Comparison of ENCODE assay signal across 25 cellular contexts in genomic region chr19:50490991-50491472, GRCh38. TPM values are rescaled to one million over a fixed set of nuclear protein-coding genes. Genes with fewer than 3 reads are reported as not detected.
DNase-seq lines count a peak whose midpoint lies in the region; ATAC-seq lines count a peak whose summit lies in the region.
"Had no signal": no experiment of that assay in that cellular context is flagged by ENCODE, and none has a peak within 500 bp of the region (broad histone marks: within the 10 kb centered on the region; RNA-seq: fewer than 3 reads in every experiment).

No MANE protein-coding gene starts in this region.

- intact Hi-C loops in posterior vena cava (cut with DNase I): no loop called here

- no peaks in the 10 kb centered on the region for H4K20me1 ChIP-seq in BLaER1 treated with 17β-estradiol and CSF1 and Interleukin-3, amounts not matched to agents 10 nM and 100 nM

- peak; percentile 95 to 97 for DNase-seq in SJCRH30
- peak; percentile 54 for DNase-seq in posterior vena cava (ENCODE audit: low spot score)
- DNase-seq in Kasumi-1 (lab: John Stamatoyannopoulos, UW): no peak
- DNase-seq: activated CD4-positive, CD25-positive, alpha-beta regulatory T cell; activated CD8-positive, alpha-beta T cell treated with anti-CD3 and anti-CD28 coated beads, Interleukin-2, amount 10 ng/mL, durations not matched to agents 7 days and 5 days; activated naive CD8-positive, alpha-beta T cell treated with anti-CD3 and anti-CD28 coated beads for 36 hours; activated T-cell treated with anti-CD3 and anti-CD28 coated beads, Interleukin-2, amount 50 U/mL, for 48 hours; CD4-positive, alpha-beta T cell; HCEC 1CT; lower lobe of right lung; MG63; NCI-H146; NCI-H82; PC-3; stimulated activated CD8-positive, alpha-beta memory T cell treated with anti-CD3 and anti-CD28 coated beads, Interleukin-4, amount 100 ng/mL, for 48 hours; T1000 had no signal

- peak overlapping the region in 9 of 11 experiments; percentile 77 to 93 (median 85); a peak in 14 of 22 replicates for H3K4me2 ChIP-seq in BLaER1 treated with 17β-estradiol and CSF1 and Interleukin-3, amounts not matched to agents 10 nM and 100 nM

- ATAC-seq in GM18873 (IDR thresholded peaks at IDR 0.05; ENCODE audit: low FRiP score, unreplicated experiment) (no peak), HG03439 (IDR thresholded peaks at IDR 0.05; ENCODE audit: unreplicated experiment) (no peak), GM18498 (IDR thresholded peaks at IDR 0.05; ENCODE audit: unreplicated experiment) (no peak)
- ATAC-seq: activated CD8-positive, alpha-beta T cell treated with anti-CD3 and anti-CD28 coated beads, Interleukin-2, amount 10 ng/mL, durations not matched to agents 7 days and 5 days; lower lobe of right lung; PC-3 had no signal

- peak overlapping the region in 1 of 11 experiments; percentile 34; a peak in 2 of 22 replicates for H3K27ac ChIP-seq in BLaER1 treated with 17β-estradiol and CSF1 and Interleukin-3, amounts not matched to agents 10 nM and 100 nM
- H3K27ac ChIP-seq in SJCRH30: peak overlapping the region; percentile 86
- H3K27ac ChIP-seq: esophagus muscularis mucosa, lower lobe of right lung had no signal

- H3K27me3 ChIP-seq in BLaER1 treated with 17β-estradiol and CSF1 and Interleukin-3, amounts not matched to agents 10 nM and 100 nM: peaks cover 0 to 14% (median 0%) of the 10 kb centered on the region in 11 experiments; a peak in 3 of 22 replicates
- H3K27me3 ChIP-seq in SJCRH30: no peaks in the 10 kb centered on the region
- peaks cover 87% of the 10 kb centered on the region for H3K27me3 ChIP-seq in iPS-15b (ENCODE audit: control insufficient read depth, insufficient read depth, low read length)

- H3K36me3 ChIP-seq in BLaER1 treated with 17β-estradiol and CSF1 and Interleukin-3, amounts not matched to agents 10 nM and 100 nM: no peaks in the 10 kb centered on the region
- H3K36me3 ChIP-seq in SJCRH30 (peaks cover 19% of the 10 kb centered on the region), iPS-15b (ENCODE audit: control insufficient read depth, insufficient read depth, low read length) (no peaks in the 10 kb centered on the region)
- H3K36me3 ChIP-seq: lower lobe of right lung, MG63 had no signal

- H3K9me3 ChIP-seq in BLaER1 treated with 17β-estradiol and CSF1 and Interleukin-3, amounts not matched to agents 10 nM and 100 nM (replicated peaks in 1 of 11): peaks cover 11 to 16% (median 15%) of the 10 kb centered on the region in 11 experiments; a peak in 20 of 22 replicates
- no peaks in the 10 kb centered on the region for H3K9me3 ChIP-seq in SJCRH30 (replicated peaks)
- peaks cover 8% of the 10 kb centered on the region for H3K9me3 ChIP-seq in iPS-15b (ENCODE audit: control insufficient read depth, insufficient read depth, low read length)
- H3K9me3 ChIP-seq: esophagus muscularis mucosa, lower lobe of right lung had no signal

- H3K9ac ChIP-seq in BLaER1 treated with 17β-estradiol and CSF1 and Interleukin-3, amounts not matched to agents 10 nM and 100 nM: no peak overlapping the region
- no peak overlapping the region for H3K9ac ChIP-seq in iPS-15b (ENCODE audit: low read depth, low read length)

- no peak overlapping the region for H3K4me3 ChIP-seq in BLaER1 treated with 17β-estradiol and CSF1 and Interleukin-3, amounts not matched to agents 10 nM and 100 nM
- peak overlapping the region; percentile 44 for H3K4me3 ChIP-seq in SJCRH30
- H3K4me3 ChIP-seq in iPS-15b (ENCODE audit: low read depth, low read length): peak overlapping the region; percentile 18
- H3K4me3 ChIP-seq: esophagus muscularis mucosa, lower lobe of right lung, MG63 had no signal

- peaks cover 36 to 68% (median 58%) of the 10 kb centered on the region in 10 experiments for H3K4me1 ChIP-seq in BLaER1 treated with 17β-estradiol and CSF1 and Interleukin-3, amounts not matched to agents 10 nM and 100 nM
- H3K4me1 ChIP-seq in SJCRH30 (peaks cover 29% of the 10 kb centered on the region), iPS-15b (ENCODE audit: control insufficient read depth, insufficient read depth, low read length) (peaks cover 3% of the 10 kb centered on the region)

RNA-seq across cellular contexts. Expression of gene GARIN5A, which starts 14.4 kb away (rescaled TPM):
- total RNA-seq in SJCRH30 (2014; rRNA removed; shearing (Covaris generic)): 0.89 and 1.2 TPM in 2 replicates
- total RNA-seq in posterior vena cava: not detected
- total RNA-seq: glomerular endothelial cell had no signal

RNA-seq across cellular contexts. Expression of gene EMC10, which starts 14.7 kb away (rescaled TPM):
- total RNA-seq in SJCRH30 (2014; rRNA removed; shearing (Covaris generic)): 52.7 and 56.3 TPM in 2 replicates
- 10 to 100 TPM; 60.2 to 87.6 TPM for total RNA-seq in posterior vena cava

RNA-seq across cellular contexts. Expression of gene JOSD2, which starts 20.0 kb away (rescaled TPM):
- total RNA-seq in SJCRH30 (2014; rRNA removed; shearing (Covaris generic)): 17.7 and 23.8 TPM in 2 replicates
- total RNA-seq in posterior vena cava: 10 to 100 TPM; 27.5 to 31.7 TPM

RNA-seq across cellular contexts. Expression of gene ASPDH, which starts 22.7 kb away (rescaled TPM):
- not detected in 2 replicates for total RNA-seq in SJCRH30 (2014; rRNA removed; shearing (Covaris generic))
- not detected for total RNA-seq in posterior vena cava
- total RNA-seq: activated CD8-positive, alpha-beta T cell treated with anti-CD3 and anti-CD28 coated beads, Interleukin-2, amount 10 ng/mL, durations not matched to agents 7 days and 5 days; activated naive CD8-positive, alpha-beta T cell treated with anti-CD3 and anti-CD28 coated beads for 36 hours; CD4-positive, alpha-beta T cell; dermis microvascular lymphatic vessel endothelial cell; glomerular endothelial cell; lower lobe of right lung; PC-3; SK-MEL-5 had no signal

RNA-seq across cellular contexts. Expression of gene MYBPC2, which starts 58.3 kb away (rescaled TPM):
- total RNA-seq in SJCRH30 (2014; rRNA removed; shearing (Covaris generic)): 13.8 and 14.7 TPM in 2 replicates
- under 1 TPM in 1 of 2 donors, not detected in 1; 0.05 TPM for total RNA-seq in posterior vena cava
- total RNA-seq: activated CD8-positive, alpha-beta T cell treated with anti-CD3 and anti-CD28 coated beads, Interleukin-2, amount 10 ng/mL, durations not matched to agents 7 days and 5 days; esophagus muscularis mucosa; glomerular endothelial cell; lower lobe of right lung; PC-3; SK-MEL-5 had no signal

Comparison
In these comparisons a context has a peak if more than half of its experiments do, and no peak if none do; other contexts are left out.
1. H3K4me3 ChIP-seq: peak in SJCRH30 (single experiment) and iPS-15b (single experiment); none in BLaER1 treated with 17β-estradiol and CSF1 and Interleukin-3, amounts not matched to agents 10 nM and 100 nM (0 of 10).
2. DNase-seq: peak in SJCRH30 (2 of 2) and posterior vena cava (single experiment); none in Kasumi-1 (0 of 2).